In genomic region chr6:20367716-20368485, GRCh38 we compare ENCODE assay signal across 11 cellular contexts. TPM values are rescaled to one million over a fixed set of nuclear protein-coding genes. Genes with fewer than 3 reads are reported as not detected.
DNase-seq lines count a peak whose midpoint lies in the region; ATAC-seq and TF ChIP-seq lines count a peak whose summit lies in the region.
"Had no signal": no experiment of that assay in that cellular context is flagged by ENCODE, and none has a peak within 500 bp of the region (broad histone marks: within the 10 kb centered on the region; RNA-seq: fewer than 3 reads in every experiment).

No MANE protein-coding gene starts in this region.

- H3K4me2 ChIP-seq in HCT116 (ENCODE audit: low read length), result no peak overlapping the region

- H4K20me1 ChIP-seq in HCT116 (ENCODE audit: insufficient read depth), result no peaks in the 10 kb centered on the region

- POLR2A ChIA-PET in CD4-positive, alpha-beta T cell (lab: Charles Lee), result interaction anchor here (1.6 to 6.5 kb wide), 8 partner anchors 10 to 48 kb away, joined by 4 to 254 read pairs (median 34); partner anchors contain the start of gene E2F3
- POLR2A ChIA-PET in HCT116 (lab: Charles Lee), result no interaction called here
- POLR2A ChIA-PET in activated naive CD8-positive, alpha-beta T cell treated with anti-CD3 and anti-CD28 coated beads, Interleukin-2, amount 10 ng/mL, durations not matched to agents 7 days and 5 days (lab: Charles Lee), result interaction anchor here (0.9 to 7.5 kb wide), 5 partner anchors 10 to 48 kb away, joined by 3 to 92 read pairs (median 6); partner anchors contain the start of gene E2F3

- no peak for TF ChIP-seq CTCF in CD4-positive, alpha-beta T cell (IDR thresholded peaks at IDR 0.05)
- TF ChIP-seq CTCF in HCT116 (IDR thresholded peaks at IDR 0.05 in 2 of 3, conservative IDR thresholded peaks at IDR 0.05 in 1 of 3; ENCODE audit: borderline replicate concordance in 1 of 3, insufficient read depth in 1 of 3, low read depth in 2 of 3, low read length in 2 of 3) (no peak), left lung (IDR thresholded peaks at IDR 0.05) (no peak), vagina (IDR thresholded peaks at IDR 0.05) (no peak)

- RAD21 ChIA-PET in HCT116 (lab: Charles Lee; ENCODE audit: low non-redundant PET in 1 of 2, low total read pairs in 2 of 2, uncharacterized antibody in 2 of 2, unreplicated experiment in 2 of 2), result no interaction called here

- ATAC-seq in CD4-positive, alpha-beta T cell (ENCODE audit: poor library complexity), result peak; percentile 39
- ATAC-seq in HCT116 (no peak), left lung (peak; percentile 29)
- no peak for ATAC-seq in activated naive CD8-positive, alpha-beta T cell treated with anti-CD3 and anti-CD28 coated beads, Interleukin-2, amount 10 ng/mL, durations not matched to agents 7 days and 5 days (ENCODE audit: low read depth)

- H3K4me3 Mint-ChIP-seq in CD4-positive, alpha-beta T cell, result peak overlapping the region; percentile 73
- H3K4me3 Mint-ChIP-seq in activated naive CD8-positive, alpha-beta T cell treated with anti-CD3 and anti-CD28 coated beads, Interleukin-2, amount 10 ng/mL, durations not matched to agents 7 days and 5 days, result peak overlapping the region; percentile 28

- no peaks in the 10 kb centered on the region for H3K79me2 ChIP-seq in HCT116 (ENCODE audit: insufficient read depth, low read length)

- TF ChIP-seq RAD21 in HCT116 (IDR thresholded peaks at IDR 0.05; ENCODE audit: low read depth), result no peak

- peak overlapping the region; percentile 91 for H3K27ac Mint-ChIP-seq in CD4-positive, alpha-beta T cell
- peak overlapping the region; percentile 97 for H3K27ac Mint-ChIP-seq in activated naive CD8-positive, alpha-beta T cell treated with anti-CD3 and anti-CD28 coated beads, Interleukin-2, amount 10 ng/mL, durations not matched to agents 7 days and 5 days

- peak overlapping the region; percentile 4 for H2AFZ ChIP-seq in HCT116 (ENCODE audit: low read depth, low read length, poor library complexity, severe bottlenecking)

- H3K4me1 Mint-ChIP-seq in CD4-positive, alpha-beta T cell (ENCODE audit: low read depth), result peaks cover 59% of the 10 kb centered on the region
- H3K4me1 Mint-ChIP-seq in activated naive CD8-positive, alpha-beta T cell treated with anti-CD3 and anti-CD28 coated beads, Interleukin-2, amount 10 ng/mL, durations not matched to agents 7 days and 5 days, result peaks cover 46% of the 10 kb centered on the region

- no peaks in the 10 kb centered on the region for H3K9me3 Mint-ChIP-seq in CD4-positive, alpha-beta T cell
- H3K9me3 Mint-ChIP-seq in activated naive CD8-positive, alpha-beta T cell treated with anti-CD3 and anti-CD28 coated beads, Interleukin-2, amount 10 ng/mL, durations not matched to agents 7 days and 5 days, result peaks cover 3% of the 10 kb centered on the region

- no peak overlapping the region for H3K9ac ChIP-seq in HCT116 (ENCODE audit: low read length)

- DNase-seq in CD4-positive, alpha-beta T cell, result peak in 1 of 10 experiments; percentile 9
- no peak for DNase-seq in HCT116 (ENCODE audit: low read depth, low spot score)
- DNase-seq in activated naive CD8-positive, alpha-beta T cell treated with anti-CD3 and anti-CD28 coated beads, Interleukin-2, amount 10 ng/mL, durations not matched to agents 7 days and 5 days, result no peak
- DNase-seq in left lung, result no peak
- DNase-seq in MG63, result no peak
- DNase-seq in vagina (ENCODE audit: extremely low spot score in 2 of 2), result no peak
- DNase-seq in glomerular visceral epithelial cell (ENCODE audit: extremely low spot score), result no peak
- no peak for DNase-seq in NCI-H446 treated with DMSO at 0.1 percent for 48 hours (lab: John Stamatoyannopoulos, UW)
- DNase-seq: amniotic stem cell; effector CD4-positive, alpha-beta T cell had no signal

- no peaks in the 10 kb centered on the region for H3K27me3 ChIP-seq in CD4-positive, alpha-beta T cell (ENCODE audit: control insufficient read depth, insufficient read depth, low read length)
- H3K27me3 ChIP-seq in HCT116 (ENCODE audit: insufficient read depth, low read length), result no peaks in the 10 kb centered on the region
- H3K27me3 ChIP-seq in left lung, result no peaks in the 10 kb centered on the region
- no peaks in the 10 kb centered on the region for H3K27me3 ChIP-seq in MG63
- no peaks in the 10 kb centered on the region for H3K27me3 ChIP-seq in vagina
- H3K27me3 ChIP-seq: right atrium auricular region had no signal

- CTCF ChIA-PET in CD4-positive, alpha-beta T cell (lab: Charles Lee), result interaction anchor here (0.6 kb wide), 1 partner anchor 517 kb away, joined by 3 read pairs; no protein-coding TSS in a partner anchor
- CTCF ChIA-PET in HCT116 (lab: Charles Lee), result no interaction called here

- peak overlapping the region; percentile 24 for H3K27ac ChIP-seq in CD4-positive, alpha-beta T cell (ENCODE audit: low read depth, low read length)
- H3K27ac ChIP-seq in HCT116 (ENCODE audit: low read depth, low read length) (no peak overlapping the region), left lung (no peak overlapping the region), vagina (no peak overlapping the region)
- H3K27ac ChIP-seq: right atrium auricular region had no signal

- H3K36me3 ChIP-seq in HCT116 (ENCODE audit: control insufficient read depth in 1 of 2, insufficient read depth in 2 of 2, low read length in 2 of 2) (no peaks in the 10 kb centered on the region), left lung (no peaks in the 10 kb centered on the region), MG63 (no peaks in the 10 kb centered on the region), vagina (no peaks in the 10 kb centered on the region)
- H3K36me3 ChIP-seq: right atrium auricular region had no signal

- no peaks in the 10 kb centered on the region for H3K36me3 Mint-ChIP-seq in CD4-positive, alpha-beta T cell (ENCODE audit: low read depth)
- peaks cover 10% of the 10 kb centered on the region for H3K36me3 Mint-ChIP-seq in activated naive CD8-positive, alpha-beta T cell treated with anti-CD3 and anti-CD28 coated beads, Interleukin-2, amount 10 ng/mL, durations not matched to agents 7 days and 5 days

- H3K4me1 ChIP-seq in HCT116 (ENCODE audit: control insufficient read depth in 1 of 2, insufficient read depth in 2 of 2, low read length in 2 of 2) (peaks cover 0 to 13% of the 10 kb centered on the region in 2 experiments; a peak in 2 of 4 replicates), left lung (no peaks in the 10 kb centered on the region), vagina (no peaks in the 10 kb centered on the region)
- H3K4me1 ChIP-seq: right atrium auricular region had no signal

- intact Hi-C loops in CD4-positive, alpha-beta T cell (cut with DNase I, micrococcal nuclease), result loop anchor here in 1 of 2 experiments (5.0 kb wide), 2 partner anchors 34 to 46 kb away; partner anchors contain the start of gene E2F3
- intact Hi-C loops in HCT116 (cut with micrococcal nuclease), result no loop called here
- intact Hi-C loops in left lung (cut with DNase I), result no loop called here
- intact Hi-C loops in vagina (cut with DNase I), result no loop called here

- no peaks in the 10 kb centered on the region for H3K9me2 ChIP-seq in HCT116 (ENCODE audit: insufficient read depth)

- no peaks in the 10 kb centered on the region for H3K9me3 ChIP-seq in CD4-positive, alpha-beta T cell (ENCODE audit: control insufficient read depth, low read length)
- H3K9me3 ChIP-seq in HCT116 (ENCODE audit: control insufficient read depth in 1 of 2, insufficient read depth in 1 of 2, low read depth in 1 of 2, low read length in 2 of 2) (no peaks in the 10 kb centered on the region), left lung (no peaks in the 10 kb centered on the region), MG63 (no peaks in the 10 kb centered on the region), vagina (no peaks in the 10 kb centered on the region)
- H3K9me3 ChIP-seq: right atrium auricular region had no signal

- no peaks in the 10 kb centered on the region for H3K27me3 Mint-ChIP-seq in CD4-positive, alpha-beta T cell
- no peaks in the 10 kb centered on the region for H3K27me3 Mint-ChIP-seq in activated naive CD8-positive, alpha-beta T cell treated with anti-CD3 and anti-CD28 coated beads, Interleukin-2, amount 10 ng/mL, durations not matched to agents 7 days and 5 days

- H3K4me3 ChIP-seq in HCT116 (replicated peaks in 1 of 2; ENCODE audit: low read depth in 1 of 2, low read length in 2 of 2), result no peak overlapping the region
- no peak overlapping the region for H3K4me3 ChIP-seq in left lung
- H3K4me3 ChIP-seq in MG63, result no peak overlapping the region
- H3K4me3 ChIP-seq in vagina, result no peak overlapping the region
- H3K4me3 ChIP-seq: right atrium auricular region had no signal

- BruUV-seq in HCT116 (replicated peaks; lab: Mats Ljungman, UMichigan), result no TSS peak

- TF ChIP-seq POLR2A in HCT116 (IDR thresholded peaks at IDR 0.05; ENCODE audit: borderline replicate concordance, extremely low read depth, insufficient read depth, insufficient read length) (no peak), vagina (IDR thresholded peaks at IDR 0.05) (no peak)

TF ChIP-seq in HCT116, 20 proteins besides CTCF, POLR2A, EP300 and RAD21:
- TF ChIP-seq ZFX (IDR thresholded peaks at IDR 0.05), result no peak
- no peak for TF ChIP-seq FOSL1 (IDR thresholded peaks at IDR 0.05; ENCODE audit: low read depth)
- no peak for TF ChIP-seq POLR2AphosphoS5 (IDR thresholded peaks at IDR 0.05; ENCODE audit: low read depth, low read length)
- no peak for TF ChIP-seq MAX (IDR thresholded peaks at IDR 0.05)
- TF ChIP-seq EGR1 (IDR thresholded peaks at IDR 0.05; ENCODE audit: low read depth), result no peak
- no peak for TF ChIP-seq EZH2phosphoT487 (IDR thresholded peaks at IDR 0.05; ENCODE audit: borderline replicate concordance)
- no peak for TF ChIP-seq CEBPB (IDR thresholded peaks at IDR 0.05; ENCODE audit: low read depth)

RNA-seq across cellular contexts. Expression of gene E2F3, which starts 33.8 kb away (rescaled TPM):
- 1 to 10 TPM; 2.7 to 2.9 TPM for total RNA-seq in CD4-positive, alpha-beta T cell
- total RNA-seq in HCT116 (2021; ENCODE audit: unreplicated experiment) (27.1 TPM), left lung (10 to 100 TPM; 11.4 to 18.6 TPM), vagina (4.4 TPM)
- 6.9 and 8.5 TPM in 2 replicates for polyA plus RNA-seq in HCT116 (2012)
- total RNA-seq in activated naive CD8-positive, alpha-beta T cell treated with anti-CD3 and anti-CD28 coated beads, Interleukin-2, amount 10 ng/mL, durations not matched to agents 7 days and 5 days, result 10 to 100 TPM; 26.8 to 28.0 TPM
- 9.3 and 10.2 TPM in 2 replicates for total RNA-seq in MG63 (2014; rRNA removed; shearing (Covaris generic); ENCODE audit: low replicate concordance)

Comparison
In these comparisons a context has a peak if more than half of its experiments do, and no peak if none do; other contexts are left out.
1. ATAC-seq: peak in CD4-positive, alpha-beta T cell (single experiment) and left lung (single experiment); none in HCT116 (single experiment) and activated naive CD8-positive, alpha-beta T cell treated with anti-CD3 and anti-CD28 coated beads, Interleukin-2, amount 10 ng/mL, durations not matched to agents 7 days and 5 days (single experiment).